9 cellular contexts compared by ENCODE assay signal in genomic region chr5:33379757-33380156, GRCh38.
DNase-seq lines count a peak whose midpoint lies in the region; ATAC-seq and TF ChIP-seq lines count a peak whose summit lies in the region.
"Had no signal": no experiment of that assay in that cellular context is flagged by ENCODE, and none has a peak within 500 bp of the region (broad histone marks: within the 10 kb centered on the region; RNA-seq: fewer than 3 reads in every experiment).

No MANE protein-coding gene starts in this region.

- H3K36me3 ChIP-seq in left lung, result no peaks in the 10 kb centered on the region

- peak; percentile 99 for ATAC-seq in WTC11
- ATAC-seq in left lung, result peak; percentile 72
- no peak for ATAC-seq in HG02970 (IDR thresholded peaks at IDR 0.05; ENCODE audit: low FRiP score, unreplicated experiment)

- H3K4me1 Mint-ChIP-seq in WTC11, result peaks cover 3% of the 10 kb centered on the region; the same call in 1 of the 2 replicates

- H3K4me3 Mint-ChIP-seq in WTC11, result no peak overlapping the region

- no peaks in the 10 kb centered on the region for H3K36me3 Mint-ChIP-seq in WTC11

- H3K27me3 Mint-ChIP-seq in WTC11 (ENCODE audit: low read depth), result peaks cover 7% of the 10 kb centered on the region

- CTCF ChIA-PET in WTC11 (lab: Charles Lee), result interaction anchor here (0.6 to 1.7 kb wide), 10 partner anchors 9 to 690 kb away, joined by 3 to 11 read pairs (median 3); no protein-coding TSS in a partner anchor

- DNase-seq in EH (ENCODE audit: low read depth) (peak; percentile 51), HT1080 (ENCODE audit: low read depth) (peak; percentile 37), WTC11 (ENCODE audit: low spot score) (peak; percentile 36), left lung (no peak), NCI-H1417 (lab: John Stamatoyannopoulos, UW) (no peak), NCI-H187 (lab: John Stamatoyannopoulos, UW) (no peak)
- DNase-seq in stimulated activated CD4-positive, alpha-beta T cell treated with anti-CD3 and anti-CD28 coated beads, Interleukin-2, amount 100 ng/mL, for 48 hours, result no peak
- DNase-seq: GOT3 had no signal

- H3K9me3 ChIP-seq in left lung, result peaks cover 0 to 4% of the 10 kb centered on the region in 2 donors

- H3K27ac Mint-ChIP-seq in WTC11, result no peak overlapping the region

- intact Hi-C loops in left lung (cut with DNase I), result no loop called here

- H3K4me1 ChIP-seq in left lung, result no peaks in the 10 kb centered on the region

- H3K4me3 ChIP-seq in left lung, result no peak overlapping the region

- peak; percentile 80 for TF ChIP-seq CTCF in WTC11 (IDR thresholded peaks at IDR 0.05)
- peak; percentile 31 to 36 for TF ChIP-seq CTCF in left lung (IDR thresholded peaks at IDR 0.05)

- H3K27ac ChIP-seq in left lung, result no peak overlapping the region

- POLR2A ChIA-PET in WTC11 (lab: Charles Lee), result interaction anchor here (0.6 kb wide), 1 partner anchor 23 kb away, joined by 9 read pairs; no protein-coding TSS in a partner anchor

- H3K27me3 ChIP-seq in left lung, result no peaks in the 10 kb centered on the region

- peaks cover 30% of the 10 kb centered on the region for H3K9me3 Mint-ChIP-seq in WTC11

TF ChIP-seq in WTC11, 78 proteins besides CTCF, POLR2A, EP300 and RAD21:
- no peak for TF ChIP-seq ZBTB21 (CRISPR knock-in tag; IDR thresholded peaks at IDR 0.05; ENCODE audit: borderline replicate concordance)
- 0 out of 2 replicates have a peak, but pooled peaks have one; percentile 19 for TF ChIP-seq ZNF423 (CRISPR knock-in tag; IDR thresholded peaks at IDR 0.05)
- TF ChIP-seq ZNF532 (CRISPR knock-in tag; IDR thresholded peaks at IDR 0.05; ENCODE audit: borderline replicate concordance), result no peak
- TF ChIP-seq ZNF396 (CRISPR knock-in tag; IDR thresholded peaks at IDR 0.05; ENCODE audit: borderline replicate concordance), result peak; percentile 64; the same call in 1 of the 2 replicates
- TF ChIP-seq ZSCAN18 (CRISPR knock-in tag; IDR thresholded peaks at IDR 0.05), result 0 out of 2 replicates have a peak, but pooled peaks have one; percentile 50
- TF ChIP-seq CREB1 (CRISPR knock-in tag; IDR thresholded peaks at IDR 0.05), result no peak

Comparison
In these comparisons a context has a peak if more than half of its experiments do, and no peak if none do; other contexts are left out.
1. DNase-seq: peak in EH (single experiment), HT1080 (single experiment) and WTC11 (single experiment); none in left lung (0 of 2), NCI-H1417 (0 of 3), stimulated activated CD4-positive, alpha-beta T cell treated with anti-CD3 and anti-CD28 coated beads, Interleukin-2, amount 100 ng/mL, for 48 hours (0 of 2) and NCI-H187 (0 of 2).